ENCODE assay signal across 8 cellular contexts in the genomic region with DNA sequence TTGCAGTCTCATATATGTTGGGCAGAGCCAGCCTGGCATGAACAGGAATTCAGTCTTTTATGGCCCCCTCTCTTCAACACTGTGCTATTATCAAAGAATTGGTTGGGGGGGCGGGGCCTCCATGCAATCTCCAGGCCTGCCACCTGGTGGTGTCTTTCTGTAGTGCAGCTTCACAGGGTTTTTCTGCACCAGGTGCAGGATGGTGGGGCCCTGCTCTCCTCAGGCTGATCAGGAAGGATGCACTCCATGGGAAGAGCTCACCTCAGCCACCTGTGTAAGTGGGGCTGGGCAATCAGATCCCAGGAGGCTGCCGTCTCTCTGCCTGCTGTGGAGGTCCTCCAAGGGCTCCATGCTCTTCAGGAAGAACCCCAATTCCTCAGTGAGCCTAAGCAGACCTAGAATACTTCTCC. TPM values are rescaled to one million over a fixed set of nuclear protein-coding genes. Genes with fewer than 3 reads are reported as not detected.
DNase-seq lines count a peak whose midpoint lies in the region; ATAC-seq and TF ChIP-seq lines count a peak whose summit lies in the region.

No MANE protein-coding gene starts in this region.

- H3K27ac ChIP-seq in RWPE2 (ENCODE audit: poor library complexity, severe bottlenecking) (no peak overlapping the region), tibial artery (peak overlapping the region in 1 of 2 donors; percentile 3)

- H3K4me1 ChIP-seq in RWPE2 (ENCODE audit: insufficient read depth, poor library complexity, severe bottlenecking) (peaks cover 17% of the 10 kb centered on the region), tibial artery (peaks cover 0 to 63% (median 38%) of the 10 kb centered on the region in 4 donors)

- no peaks in the 10 kb centered on the region for H3K27me3 ChIP-seq in RWPE2 (ENCODE audit: insufficient read depth, poor library complexity, severe bottlenecking)
- no peaks in the 10 kb centered on the region for H3K27me3 ChIP-seq in tibial artery

- peaks cover 30% of the 10 kb centered on the region for H3K36me3 ChIP-seq in RWPE2 (ENCODE audit: low read depth)
- H3K36me3 ChIP-seq in tibial artery, result peaks cover 0 to 10% (median 0%) of the 10 kb centered on the region in 3 donors

- ATAC-seq in RWPE2 (ENCODE audit: low read depth) (peak; percentile 32), HG03457 (IDR thresholded peaks at IDR 0.05; ENCODE audit: unreplicated experiment) (no peak)

- intact Hi-C loops in tibial artery (cut with DNase I; ENCODE audit: low total_unique reads), result no loop called here

- no peaks in the 10 kb centered on the region for H3K9me3 ChIP-seq in RWPE2 (ENCODE audit: severe bottlenecking)
- no peaks in the 10 kb centered on the region for H3K9me3 ChIP-seq in tibial artery

- TF ChIP-seq CTCF in LNCAP (IDR thresholded peaks at IDR 0.05), result peak; percentile 91
- peak; percentile 92 for TF ChIP-seq CTCF in RWPE2 (IDR thresholded peaks at IDR 0.05; ENCODE audit: poor library complexity, severe bottlenecking)
- peak; percentile 93 for TF ChIP-seq CTCF in fibroblast of the aortic adventitia (IDR thresholded peaks at IDR 0.05; ENCODE audit: insufficient read depth, low read length)
- peak; percentile 93 to 94 for TF ChIP-seq CTCF in tibial artery (IDR thresholded peaks at IDR 0.05)

- H3K4me3 ChIP-seq in RWPE2 (ENCODE audit: severe bottlenecking), result no peak overlapping the region
- H3K4me3 ChIP-seq in fibroblast of the aortic adventitia (ENCODE audit: low read depth, low read length), result no peak overlapping the region
- H3K4me3 ChIP-seq in tibial artery, result no peak overlapping the region

- peak; percentile 73 for DNase-seq in EH (ENCODE audit: low read depth)
- no peak for DNase-seq in RWPE2 (ENCODE audit: low spot score)
- peak; percentile 72 to 79 for DNase-seq in activated T-helper 1 cell treated with anti-CD3 and anti-CD28 coated beads, Interleukin-2, amount 50 U/mL, for 16 hours (ENCODE audit: low read depth in 1 of 2, low spot score in 1 of 2)
- peak; percentile 67 for DNase-seq in fibroblast of the aortic adventitia (ENCODE audit: low read depth)
- DNase-seq in occipital lobe (lab: John Stamatoyannopoulos, UW), result peak; percentile 24
- peak; percentile 77 to 83 for DNase-seq in tibial artery

RNA-seq across cellular contexts. Expression of a gene that starts 16.7 kb away (rescaled TPM):
- total RNA-seq in fibroblast of the aortic adventitia (ENCODE audit: low replicate concordance) (7.0 and 12.9 TPM in 2 replicates), occipital lobe (13.1 TPM)

RNA-seq across cellular contexts. Expression of a gene that starts 28.6 kb away (rescaled TPM):
- 3.9 and 9.5 TPM in 2 replicates for total RNA-seq in fibroblast of the aortic adventitia (ENCODE audit: low replicate concordance)
- total RNA-seq in occipital lobe, result 3.1 TPM

RNA-seq across cellular contexts. Expression of a gene that starts 45.6 kb away (rescaled TPM):
- total RNA-seq in fibroblast of the aortic adventitia (ENCODE audit: low replicate concordance) (167 and 366 TPM in 2 replicates), occipital lobe (4.5 TPM)

Comparison
In these comparisons a context has a peak if more than half of its experiments do, and no peak if none do; other contexts are left out.
1. RNA of a gene that starts 45.6 kb away (total RNA-seq): 167 to 366 TPM in fibroblast of the aortic adventitia; 4.5 TPM in occipital lobe (single experiment); every median in the first group is over 10 times any median in the second.
2. Peak in every context shown above with its lines, with median percentiles within 50 percentile points of each other: CTCF ChIP-seq.